Comparison of ENCODE assay signal across 21 cellular contexts in the genomic region with DNA sequence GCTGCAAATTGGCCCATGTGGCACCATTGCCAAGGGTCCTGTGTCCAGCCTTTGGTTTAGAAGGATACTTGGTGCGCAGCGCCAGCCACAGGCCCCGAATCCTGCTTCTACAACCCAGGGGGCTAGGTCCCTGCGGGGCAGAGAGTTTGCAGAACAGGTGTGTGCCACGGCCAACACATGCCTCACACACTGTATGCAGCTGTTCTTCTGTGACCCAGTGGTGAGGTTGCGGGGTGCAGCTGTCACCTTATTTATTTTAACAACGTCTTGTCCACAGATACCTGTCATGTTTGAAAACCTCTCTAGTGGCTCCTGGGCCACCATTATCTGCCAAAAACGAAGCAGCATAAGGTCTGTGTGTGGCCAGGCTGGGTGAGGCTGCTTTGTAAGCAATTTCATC. TPM values are rescaled to one million over a fixed set of nuclear protein-coding genes. Genes with fewer than 3 reads are reported as not detected.
DNase-seq lines count a peak whose midpoint lies in the region; ATAC-seq, FAIRE-seq and TF ChIP-seq lines count a peak whose summit lies in the region.
"Had no signal": no experiment of that assay in that cellular context is flagged by ENCODE, and none has a peak within 500 bp of the region (broad histone marks: within the 10 kb centered on the region; RNA-seq: fewer than 3 reads in every experiment).

No MANE protein-coding gene starts in this region.

- H3K27ac Mint-ChIP-seq in naive B cell: peak overlapping the region in 4 of 6 donors; percentile 33 to 87 (median 68)
- H3K27ac Mint-ChIP-seq: CD4-positive, alpha-beta T cell; T-helper 1 cell treated with Interleukin-12 subunit alpha and Interleukin-12 subunit beta and Interleukin-4 antibody, amounts not matched to agents 30 μg/mL and 1 μg/mL, for 36 hours had no signal

- DNase-seq in GM12892 (ENCODE audit: insufficient read length) (no peak), naive B cell (no peak), NCI-H1417 treated with DMSO at 0.1 percent for 48 hours (lab: John Stamatoyannopoulos, UW) (no peak), ureter (ENCODE audit: low spot score) (no peak)
- DNase-seq: ACHN; AML-193; Calu3; CD4-positive, alpha-beta T cell; DMS79; Kasumi-1; NCI-H1930; Peyer's patch; SHP77 treated with DMSO at 0.1 percent for 48 hours had no signal

- no peak overlapping the region for H2AFZ ChIP-seq in OCI-LY1 (ENCODE audit: low read length)

- H3K9me3 Mint-ChIP-seq in naive B cell: no peaks in the 10 kb centered on the region
- H3K9me3 Mint-ChIP-seq: CD4-positive, alpha-beta T cell; T-helper 1 cell treated with Interleukin-12 subunit alpha and Interleukin-12 subunit beta and Interleukin-4 antibody, amounts not matched to agents 30 μg/mL and 1 μg/mL, for 36 hours had no signal

- H3K27ac ChIP-seq in BLaER1 treated with 17β-estradiol and CSF1 and Interleukin-3, amounts not matched to agents 10 nM and 100 nM: peak overlapping the region in 3 of 11 experiments; percentile 1 to 89 (median 86); a peak in 2 of 22 replicates
- peak overlapping the region; percentile 100 for H3K27ac ChIP-seq in OCI-LY1 (ENCODE audit: low read depth, low read length, poor library complexity, severe bottlenecking)

- H3K27me3 Mint-ChIP-seq in naive B cell: no peaks in the 10 kb centered on the region

- H3K4me1 Mint-ChIP-seq in naive B cell: peaks cover 39 to 72% (median 67%) of the 10 kb centered on the region in 3 donors

- peaks cover 46 to 86% (median 73%) of the 10 kb centered on the region in 10 experiments for H3K4me1 ChIP-seq in BLaER1 treated with 17β-estradiol and CSF1 and Interleukin-3, amounts not matched to agents 10 nM and 100 nM
- H3K4me1 ChIP-seq in OCI-LY1 (ENCODE audit: insufficient read depth, low read length, severe bottlenecking): peaks cover 54% of the 10 kb centered on the region

- H3K4me3 Mint-ChIP-seq in naive B cell: peak overlapping the region in 2 of 8 donors; percentile 0 to 24
- H3K4me3 Mint-ChIP-seq: CD4-positive, alpha-beta T cell; T-helper 1 cell treated with Interleukin-12 subunit alpha and Interleukin-12 subunit beta and Interleukin-4 antibody, amounts not matched to agents 30 μg/mL and 1 μg/mL, for 36 hours had no signal

- H3K9me2 ChIP-seq in OCI-LY1 (ENCODE audit: low read depth, low read length): no peaks in the 10 kb centered on the region

- H3K4me2 ChIP-seq in BLaER1 treated with 17β-estradiol and CSF1 and Interleukin-3, amounts not matched to agents 10 nM and 100 nM: peak overlapping the region; percentile 46 to 100 (median 98); a peak in 19 of 22 replicates
- peak overlapping the region; percentile 19; the same call in 1 of the 2 replicates for H3K4me2 ChIP-seq in OCI-LY1 (ENCODE audit: low read length)

- no peak overlapping the region for H3K4me3 ChIP-seq in BLaER1 treated with 17β-estradiol and CSF1 and Interleukin-3, amounts not matched to agents 10 nM and 100 nM
- no peak overlapping the region for H3K4me3 ChIP-seq in OCI-LY1 (ENCODE audit: low read depth, low read length, poor library complexity, severe bottlenecking)
- H3K4me3 ChIP-seq: Peyer's patch had no signal

- ATAC-seq in naive B cell (ENCODE audit: low read depth in 2 of 2) (no peak), GM19023 (IDR thresholded peaks at IDR 0.05; ENCODE audit: unreplicated experiment) (no peak)
- ATAC-seq: HepG2 had no signal

- no peak for TF ChIP-seq POLR2A in GM12892 (IDR thresholded peaks at IDR 0.05; ENCODE audit: low read depth, low read length)

- no peak for TF ChIP-seq CTCF in OCI-LY1 (IDR thresholded peaks at IDR 0.05; ENCODE audit: low read length)

- peaks cover 0 to 9% (median 0%) of the 10 kb centered on the region in 11 experiments; a peak in 7 of 22 replicates for H3K9me3 ChIP-seq in BLaER1 treated with 17β-estradiol and CSF1 and Interleukin-3, amounts not matched to agents 10 nM and 100 nM (replicated peaks in 1 of 11)
- no peaks in the 10 kb centered on the region for H3K9me3 ChIP-seq in OCI-LY1 (ENCODE audit: low read length)
- H3K9me3 ChIP-seq: Peyer's patch had no signal

- H3K27me3 ChIP-seq in BLaER1 treated with 17β-estradiol and CSF1 and Interleukin-3, amounts not matched to agents 10 nM and 100 nM: peaks cover 0 to 90% (median 0%) of the 10 kb centered on the region in 11 experiments; a peak in 9 of 22 replicates
- no peaks in the 10 kb centered on the region for H3K27me3 ChIP-seq in OCI-LY1 (ENCODE audit: insufficient read depth, low read length)
- H3K27me3 ChIP-seq: Peyer's patch had no signal

- peak; percentile 53 for FAIRE-seq in GM12892 (lab: Jason Lieb, UNC)
- FAIRE-seq: GM18507, H1, HepG2 had no signal

- H3K36me3 Mint-ChIP-seq in naive B cell: peaks cover under 1 to 2% of the 10 kb centered on the region in 2 donors

- no peaks in the 10 kb centered on the region for H3K79me2 ChIP-seq in OCI-LY1 (ENCODE audit: insufficient read depth, low read length)

- H3K9ac ChIP-seq in BLaER1 treated with 17β-estradiol and CSF1 and Interleukin-3, amounts not matched to agents 10 nM and 100 nM: peak overlapping the region in 3 of 11 experiments; percentile 6 to 38 (median 8); a peak in 2 of 22 replicates
- H3K9ac ChIP-seq in OCI-LY1 (ENCODE audit: low read length): peak overlapping the region; percentile 43; the same call in 1 of the 2 replicates

- 0 out of 2 replicates have a peak, but pooled peaks cover 3% of the 10 kb centered on the region for H3F3A ChIP-seq in OCI-LY1 (ENCODE audit: insufficient read depth, low read length)

- peaks cover 0 to 34% (median 26%) of the 10 kb centered on the region in 11 experiments; a peak in 18 of 22 replicates for H3K36me3 ChIP-seq in BLaER1 treated with 17β-estradiol and CSF1 and Interleukin-3, amounts not matched to agents 10 nM and 100 nM
- H3K36me3 ChIP-seq in OCI-LY1 (ENCODE audit: insufficient read depth, low read length): 0 out of 2 replicates have a peak, but pooled peaks cover 8% of the 10 kb centered on the region
- H3K36me3 ChIP-seq: Peyer's patch had no signal

- H4K20me1 ChIP-seq in BLaER1 treated with 17β-estradiol and CSF1 and Interleukin-3, amounts not matched to agents 10 nM and 100 nM: peaks cover 40 to 96% (median 83%) of the 10 kb centered on the region in 11 experiments; a peak in 20 of 22 replicates
- H4K20me1 ChIP-seq in OCI-LY1 (ENCODE audit: insufficient read depth, low read length): no peaks in the 10 kb centered on the region

RNA-seq across cellular contexts. Expression of gene CBFA2T3, which starts 11.6 kb away (rescaled TPM):
- 5.5 TPM for polyA plus RNA-seq in GM12892 (2012; ENCODE audit: missing spikeins)
- 10 to 100 TPM in 3 of 6 donors, 1 to 10 TPM in 2, under 1 TPM in 1; 0.14 to 19.0 (median 10.0) TPM for polyA plus RNA-seq in naive B cell (ENCODE audit: low read depth in 6 of 6)
- total RNA-seq in ureter: 11.2 TPM
- total RNA-seq: Calu3, HepG2, NCI-H460 had no signal
